8 cellular contexts compared by ENCODE assay signal in genomic region chr22:50562523-50563409, GRCh38. TPM values are rescaled to one million over a fixed set of nuclear protein-coding genes. Genes with fewer than 3 reads are reported as not detected.
DNase-seq lines count a peak whose midpoint lies in the region; ATAC-seq and TF ChIP-seq lines count a peak whose summit lies in the region.

Gene SYCE3 (minus strand): TSS chr22:50562919. CDS start chr22:50556405, 6,514 bp downstream.

- peak; percentile 98 for DNase-seq in ELF-1 (ENCODE audit: low read depth, low spot score)
- DNase-seq in GOT3 (lab: John Stamatoyannopoulos, UW): peak; percentile 89
- peak; percentile 80 for DNase-seq in LNCaP clone FGC (ENCODE audit: low read depth)
- DNase-seq in RPMI8226: peak; percentile 99
- DNase-seq in activated T-helper 9 cell treated with anti-CD3 and anti-CD28 coated beads, Interleukin-2, amount 50 U/mL, for 16 hours (ENCODE audit: low read depth): peak; percentile 95
- peak; percentile 81 for DNase-seq in fibroblast of the aortic adventitia (ENCODE audit: low read depth)
- peak; percentile 99 for DNase-seq in nephron progenitor cell
- DNase-seq in stimulated activated naive CD8-positive, alpha-beta T cell treated with anti-CD3 and anti-CD28 coated beads, Interleukin-15, amount 100 ng/mL, for 72 hours: peak; percentile 98 to 99

- no peak within 1 kb of the TSS for H3K27ac Mint-ChIP-seq in nephron progenitor cell
- peak within 1 kb of the TSS; percentile 81 to 90 for H3K27ac Mint-ChIP-seq in stimulated activated naive CD8-positive, alpha-beta T cell treated with anti-CD3 and anti-CD28 coated beads, Interleukin-15, amount 100 ng/mL, for 72 hours

- H3K4me1 Mint-ChIP-seq in nephron progenitor cell: peaks cover 11% of the 10 kb centered on the region
- peaks cover 23% of the 10 kb centered on the region for H3K4me1 Mint-ChIP-seq in stimulated activated naive CD8-positive, alpha-beta T cell treated with anti-CD3 and anti-CD28 coated beads, Interleukin-15, amount 100 ng/mL, for 72 hours

- peaks cover 2% of the 10 kb centered on the region for H3K36me3 Mint-ChIP-seq in nephron progenitor cell (ENCODE audit: low read depth)

- H3K4me3 Mint-ChIP-seq in nephron progenitor cell: peak within 1 kb of the TSS; percentile 90
- peak within 1 kb of the TSS; percentile 93 for H3K4me3 Mint-ChIP-seq in stimulated activated naive CD8-positive, alpha-beta T cell treated with anti-CD3 and anti-CD28 coated beads, Interleukin-15, amount 100 ng/mL, for 72 hours

- peak; percentile 95 for ATAC-seq in stimulated activated naive CD8-positive, alpha-beta T cell treated with anti-CD3 and anti-CD28 coated beads, Interleukin-15, amount 100 ng/mL, for 72 hours

- peak within 1 kb of the TSS; percentile 57 for H3K4me3 ChIP-seq in LNCaP clone FGC (ENCODE audit: low read depth, low read length)
- H3K4me3 ChIP-seq in fibroblast of the aortic adventitia (ENCODE audit: low read depth, low read length): peak within 1 kb of the TSS; percentile 71

- peaks cover 53% of the 10 kb centered on the region for H3K27me3 Mint-ChIP-seq in nephron progenitor cell (ENCODE audit: low read depth, poor library complexity)
- H3K27me3 Mint-ChIP-seq in stimulated activated naive CD8-positive, alpha-beta T cell treated with anti-CD3 and anti-CD28 coated beads, Interleukin-15, amount 100 ng/mL, for 72 hours: peaks cover 8% of the 10 kb centered on the region

- H3K9me3 Mint-ChIP-seq in nephron progenitor cell: no peaks in the 10 kb centered on the region
- H3K9me3 Mint-ChIP-seq in stimulated activated naive CD8-positive, alpha-beta T cell treated with anti-CD3 and anti-CD28 coated beads, Interleukin-15, amount 100 ng/mL, for 72 hours: no peaks in the 10 kb centered on the region

- TF ChIP-seq CTCF in LNCaP clone FGC (IDR thresholded peaks at IDR 0.05; ENCODE audit: control insufficient read depth, extremely low read depth, insufficient read depth) (peak; percentile 83), fibroblast of the aortic adventitia (IDR thresholded peaks at IDR 0.05; ENCODE audit: insufficient read depth, low read length) (peak; percentile 80), nephron progenitor cell (IDR thresholded peaks at IDR 0.05) (peak; percentile 89)

RNA-seq across cellular contexts. Expression of gene SYCE3, which starts in this region (rescaled TPM):
- not detected in 2 replicates for total RNA-seq in fibroblast of the aortic adventitia (ENCODE audit: low replicate concordance)

Comparison
In these comparisons a context has a peak if more than half of its experiments do, and no peak if none do; other contexts are left out.
1. Peak in every context shown above with its lines: DNase-seq, ATAC-seq and H3K4me3 ChIP-seq.
2. Peak in DNase-seq and H3K4me3 ChIP-seq in fibroblast of the aortic adventitia; RNA of the gene not detected or under 1 TPM.